ENCODE assay signal across 32 cellular contexts in the genomic region with DNA sequence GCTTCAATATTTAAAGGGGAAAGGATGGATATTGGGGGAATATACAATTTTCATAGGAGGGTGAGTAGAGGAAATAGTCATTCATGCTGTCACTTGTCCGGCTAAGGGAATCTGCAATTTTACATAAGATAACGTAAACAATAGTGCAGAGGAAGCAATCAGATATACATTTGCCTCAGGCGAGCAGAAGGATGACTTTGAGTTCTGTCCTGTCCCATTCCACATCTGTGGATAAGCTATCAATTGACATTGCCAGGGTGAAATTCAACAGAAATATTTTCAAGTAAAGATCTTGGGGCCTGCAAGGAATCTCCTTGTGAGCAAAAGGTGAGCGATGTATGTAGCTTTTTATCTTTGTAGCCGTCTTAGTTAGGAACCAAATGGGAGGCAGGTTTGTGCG. TPM values are rescaled to one million over a fixed set of nuclear protein-coding genes. Genes with fewer than 3 reads are reported as not detected.
"Had no signal": no experiment of that assay in that cellular context is flagged by ENCODE, and none has a peak within 500 bp of the region (broad histone marks: within the 10 kb centered on the region; RNA-seq: fewer than 3 reads in every experiment).

No MANE protein-coding gene starts in this region.

- H3K9me3 ChIP-seq: adrenal gland, ascending aorta, body of pancreas had no signal

- FAIRE-seq: astrocyte, bronchial epithelial cell had no signal

- H3K27ac ChIP-seq: adrenal gland, ascending aorta, brain microvascular endothelial cell, breast epithelium, cardiac muscle cell had no signal

- H3K36me3 ChIP-seq: adrenal gland, brain microvascular endothelial cell, breast epithelium, cardiac muscle cell had no signal

- DNase-seq: activated effector memory CD4-positive, alpha-beta T cell treated with anti-CD3 and anti-CD28 coated beads, Interleukin-2, amount 50 U/mL, for 16 hours; activated effector memory CD4-positive, alpha-beta T cell treated with Interleukin-2 at 50 U/mL for 16 hours; activated gamma-delta T cell; activated gamma-delta T cell treated with Interleukin-2 at 50 U/mL for 16 hours; activated naive CD4-positive, alpha-beta T cell; activated naive CD4-positive, alpha-beta T cell treated with anti-CD3 and anti-CD28 coated beads for 36 hours; activated naive CD4-positive, alpha-beta T cell treated with anti-CD3 and anti-CD28 coated beads, Interleukin-2, amount 10 ng/mL, durations not matched to agents 7 days and 5 days; activated naive CD4-positive, alpha-beta T cell treated with anti-CD3 and anti-CD28 coated beads, Interleukin-2, amount 50 U/mL, for 16 hours; activated naive CD4-positive, alpha-beta T cell treated with Interleukin-2 at 50 U/mL for 16 hours; activated naive CD8-positive, alpha-beta T cell treated with anti-CD3 and anti-CD28 coated beads for 36 hours; activated naive CD8-positive, alpha-beta T cell treated with anti-CD3 and anti-CD28 coated beads, Interleukin-2, amount 10 ng/mL, durations not matched to agents 7 days and 5 days; activated naive CD8-positive, alpha-beta T cell treated with anti-CD3 and anti-CD28 coated beads, Interleukin-2, amount 50 U/mL, for 24 hours; activated T-cell treated with anti-CD3 and anti-CD28 coated beads, Interleukin-2, amount 50 U/mL, for 1 hour; activated T-cell treated with anti-CD3 and anti-CD28 coated beads, Interleukin-2, amount 50 U/mL, for 24 hours; activated T-cell treated with anti-CD3 and anti-CD28 coated beads, Interleukin-2, amount 50 U/mL, for 4 hours; activated T-cell treated with anti-CD3 and anti-CD28 coated beads, Interleukin-2, amount 50 U/mL, for 48 hours; activated T-cell treated with anti-CD3 and anti-CD28 coated beads, Interleukin-2, amount 50 U/mL, for 72 hours; adrenal gland; amniotic stem cell; amygdala; anterior cingulate cortex; aorta; body of pancreas; brain microvascular endothelial cell; caudate nucleus; central memory CD4-positive, alpha-beta T cell; cerebellar nuclear complex had no signal

- H3K27me3 ChIP-seq: adrenal gland, ascending aorta, body of pancreas, brain microvascular endothelial cell, breast epithelium, cardiac muscle cell had no signal

- H3K4me1 ChIP-seq: adrenal gland had no signal

- H3K4me3 ChIP-seq: adrenal gland, ascending aorta, body of pancreas, breast epithelium, cardiac muscle cell had no signal

RNA-seq across cellular contexts. Expression of a gene that starts 32.6 kb away (rescaled TPM):
- total RNA-seq: astrocyte had no signal
- polyA plus RNA-seq: cardiac muscle cell had no signal
